In genomic region chr3:184710870-184711365, GRCh38 we compare ENCODE assay signal across 8 cellular contexts. TPM values are rescaled to one million over a fixed set of nuclear protein-coding genes. Genes with fewer than 3 reads are reported as not detected.
DNase-seq lines count a peak whose midpoint lies in the region; ATAC-seq and TF ChIP-seq lines count a peak whose summit lies in the region.

No MANE protein-coding gene starts in this region.

- H3K4me3 Mint-ChIP-seq in activated B cell treated with CpG ODN at 0.5 μM for 24 hours = peak overlapping the region; percentile 86

- DNase-seq in COR-L47 (lab: John Stamatoyannopoulos, UW) = peak; percentile 38
- DNase-seq in activated B cell treated with CpG ODN at 0.5 μM for 24 hours = peak; percentile 28
- DNase-seq in fibroblast of lung (ENCODE audit: low read depth in 2 of 2) = peak; percentile 17 to 21
- no peak for DNase-seq in stimulated activated naive CD4-positive, alpha-beta T cell treated with Interleukin-2 at 50 U/mL for 16 hours (lab: John Stamatoyannopoulos, UW)
- DNase-seq in activated effector memory CD4-positive, alpha-beta T cell treated with Interleukin-2 at 50 U/mL for 16 hours = no peak

- ATAC-seq in GM19397 (IDR thresholded peaks at IDR 0.05; ENCODE audit: unreplicated experiment) (peak; percentile 36), HG03457 (IDR thresholded peaks at IDR 0.05; ENCODE audit: unreplicated experiment) (peak; percentile 39), activated B cell treated with CpG ODN at 0.5 μM for 24 hours (ENCODE audit: low read depth) (peak; percentile 60)

- H3K27ac ChIP-seq in fibroblast of lung (ENCODE audit: insufficient read depth, low read length) = peak overlapping the region; percentile 78

- peak overlapping the region; percentile 84 for H3K9ac ChIP-seq in fibroblast of lung (ENCODE audit: insufficient read depth, low read length)

- no peaks in the 10 kb centered on the region for H3K27me3 Mint-ChIP-seq in activated B cell treated with CpG ODN at 0.5 μM for 24 hours

- peak overlapping the region; percentile 99 for H3K4me2 ChIP-seq in fibroblast of lung (ENCODE audit: extremely low read depth, insufficient read depth, low read length)

- no peaks in the 10 kb centered on the region for H3K9me3 Mint-ChIP-seq in activated B cell treated with CpG ODN at 0.5 μM for 24 hours

- intact Hi-C loops in activated B cell treated with CpG ODN at 0.5 μM for 24 hours (cut with micrococcal nuclease) = loop anchor here (1.0 to 5.0 kb wide), 2 partner anchors 20 to 349 kb away; partner anchors contain the start of genes CLCN2 and POLR2H

- peak overlapping the region; percentile 71 to 92 (median 80) for H3K4me3 ChIP-seq in fibroblast of lung (replicated peaks in 1 of 4; ENCODE audit: control extremely low read depth in 1 of 4, insufficient read depth in 1 of 4, low read depth in 3 of 4, low read length in 4 of 4)
- peak overlapping the region; percentile 61 for H3K4me3 ChIP-seq in neuron (ENCODE audit: low read length)

- no peaks in the 10 kb centered on the region for H4K20me1 ChIP-seq in fibroblast of lung (ENCODE audit: control insufficient read depth, extremely low read depth, insufficient read depth, low read length)

- POLR2A ChIA-PET in activated B cell treated with CpG ODN at 0.5 μM for 24 hours (lab: Charles Lee) = interaction anchor here (0.5 to 2.0 kb wide), 5 partner anchors 14 to 150 kb away, joined by 3 to 10 read pairs (median 5); partner anchors contain the start of gene EPHB3

- H2AFZ ChIP-seq in fibroblast of lung (ENCODE audit: low read length) (peak overlapping the region; percentile 88), neuron (ENCODE audit: low read depth, low read length) (no peak overlapping the region)

- H3K9me3 ChIP-seq in fibroblast of lung (ENCODE audit: control insufficient read depth, insufficient read depth, low read depth, low read length) (no peaks in the 10 kb centered on the region), neuron (ENCODE audit: low read length) (peaks cover 9% of the 10 kb centered on the region)

- peaks cover 20% of the 10 kb centered on the region for H3K36me3 Mint-ChIP-seq in activated B cell treated with CpG ODN at 0.5 μM for 24 hours (ENCODE audit: low read depth)

- H3K36me3 ChIP-seq in fibroblast of lung (ENCODE audit: control insufficient read depth, insufficient read depth, low read length) = no peaks in the 10 kb centered on the region
- peaks cover 18% of the 10 kb centered on the region for H3K36me3 ChIP-seq in neuron (ENCODE audit: insufficient read depth, low read length)

- H3K27ac Mint-ChIP-seq in activated B cell treated with CpG ODN at 0.5 μM for 24 hours = peak overlapping the region; percentile 87

- CTCF ChIA-PET in activated B cell treated with CpG ODN at 0.5 μM for 24 hours (lab: Charles Lee) = interaction anchor here (0.7 to 1.1 kb wide), 3 partner anchors 13 to 150 kb away, joined by 3 to 7 read pairs (median 5); partner anchors contain the start of gene EPHB3

- H3K27me3 ChIP-seq in fibroblast of lung (ENCODE audit: control insufficient read depth, insufficient read depth, low read length) (no peaks in the 10 kb centered on the region), neuron (ENCODE audit: insufficient read depth, low read length) (no peaks in the 10 kb centered on the region)

- TF ChIP-seq CTCF in activated B cell treated with CpG ODN at 0.5 μM for 24 hours (IDR thresholded peaks at IDR 0.05) (no peak), fibroblast of lung (conservative IDR thresholded peaks at IDR 0.05 in 1 of 2, IDR thresholded peaks at IDR 0.05 in 1 of 2; ENCODE audit: low read depth in 1 of 2, low read length in 2 of 2) (no peak)

- peaks cover 8% of the 10 kb centered on the region for H3K79me2 ChIP-seq in fibroblast of lung (ENCODE audit: control insufficient read depth, insufficient read depth, low read length)

- H3K4me1 Mint-ChIP-seq in activated B cell treated with CpG ODN at 0.5 μM for 24 hours = peaks cover 30% of the 10 kb centered on the region

- H3K4me1 ChIP-seq in fibroblast of lung (ENCODE audit: control insufficient read depth, extremely low read depth, insufficient read depth, low read length) (peaks cover 7% of the 10 kb centered on the region), neuron (ENCODE audit: insufficient read depth, low read length) (peaks cover 15% of the 10 kb centered on the region)

RNA-seq across cellular contexts. Expression of gene MAGEF1, which starts 0.9 kb away (rescaled TPM):
- total RNA-seq in activated B cell treated with CpG ODN at 0.5 μM for 24 hours = 18.5 and 18.7 TPM in 2 replicates
- 16.7 and 21.5 TPM in 2 replicates for total RNA-seq in fibroblast of lung
- polyA plus RNA-seq in fibroblast of lung = 21.0 and 22.6 TPM in 2 replicates
- 26.2 and 26.7 TPM in 2 replicates for polyA plus RNA-seq in fibroblast of lung (2012)
- polyA minus RNA-seq in fibroblast of lung (ENCODE audit: low replicate concordance) = 2.4 and 2.7 TPM in 2 replicates

Comparison
In these comparisons a context has a peak if more than half of its experiments do, and no peak if none do; other contexts are left out.
1. DNase-seq: peak in COR-L47 (single experiment), activated B cell treated with CpG ODN at 0.5 μM for 24 hours (single experiment) and fibroblast of lung (2 of 2); none in stimulated activated naive CD4-positive, alpha-beta T cell treated with Interleukin-2 at 50 U/mL for 16 hours (single experiment) and activated effector memory CD4-positive, alpha-beta T cell treated with Interleukin-2 at 50 U/mL for 16 hours (single experiment).
2. Peak in every context shown above with its lines, with median percentiles within 50 percentile points of each other: ATAC-seq.